23 cellular contexts compared by ENCODE assay signal in the genomic region with DNA sequence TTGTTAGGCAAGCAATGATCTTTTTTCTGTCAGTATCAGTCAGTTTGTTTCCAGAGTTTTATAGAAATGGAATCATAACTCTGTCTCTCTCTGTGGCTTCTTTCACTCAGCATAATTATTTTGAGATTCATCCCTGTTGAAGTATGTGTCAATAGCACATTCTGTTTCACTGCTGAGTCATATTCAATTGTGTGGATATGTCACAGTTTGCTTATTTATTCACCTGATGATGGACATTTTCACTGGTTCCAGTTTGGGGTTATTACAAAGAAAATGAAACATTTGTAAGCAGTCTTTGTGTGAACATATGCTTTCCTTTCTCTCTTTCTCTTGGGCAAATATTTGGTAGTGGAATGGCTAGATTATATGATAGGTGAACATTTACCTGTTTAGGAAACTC.
"Had no signal": no experiment of that assay in that cellular context is flagged by ENCODE, and none has a peak within 500 bp of the region (broad histone marks: within the 10 kb centered on the region; RNA-seq: fewer than 3 reads in every experiment).

No MANE protein-coding gene starts in this region.

- H3K79me2 ChIP-seq: hepatocyte had no signal

- H3K4me2 ChIP-seq: hepatocyte had no signal

- H3K4me3 ChIP-seq: gastrocnemius medialis, hepatocyte, right atrium auricular region, spleen, testis, transverse colon had no signal

- H3K27me3 ChIP-seq: hepatocyte, testis had no signal

- H3K36me3 ChIP-seq: gastrocnemius medialis, right atrium auricular region, spleen, transverse colon had no signal

- H3K9me3 ChIP-seq: gastrocnemius medialis, testis had no signal

- ATAC-seq: gastrocnemius medialis; naive thymus-derived CD8-positive, alpha-beta T cell; stimulated activated naive CD8-positive, alpha-beta T cell treated with anti-CD3 and anti-CD28 coated beads, Interleukin-15, Interleukin-2, amounts not matched to agents 100 U/mL and 50 U/mL, for 24 hours had no signal

- H3K27ac Mint-ChIP-seq: activated CD4-positive, alpha-beta memory T cell treated with anti-CD3 and anti-CD28 coated beads for 36 hours; activated naive CD4-positive, alpha-beta T cell treated with anti-CD3 and anti-CD28 coated beads, Interleukin-2, amount 10 ng/mL, durations not matched to agents 7 days and 5 days; activated T-helper 1 cell treated with anti-CD3 and anti-CD28 coated beads, Interleukin-12 subunit alpha, Interleukin-12 subunit beta, Interleukin-2, Interleukin-4 antibody, amounts not matched to agents 30 ng/mL and 10 ng/mL and 1 ng/mL, durations not matched to agents 14 hours and 24 hours and 36 hours; naive thymus-derived CD8-positive, alpha-beta T cell had no signal

- DNase-seq: activated CD4-positive, alpha-beta memory T cell treated with anti-CD3 and anti-CD28 coated beads for 36 hours; activated CD4-positive, alpha-beta T cell treated with anti-CD3 and anti-CD28 coated beads for 48 hours; activated CD8-positive, alpha-beta memory T cell treated with anti-CD3 and anti-CD28 coated beads, Interleukin-2, amount 50 U/mL, for 4 hours; activated gamma-delta T cell; activated naive CD4-positive, alpha-beta T cell treated with anti-CD3 and anti-CD28 coated beads, Interleukin-2, amount 10 ng/mL, durations not matched to agents 7 days and 5 days; activated T-cell treated with anti-CD3 and anti-CD28 coated beads, Interleukin-2, amount 50 U/mL, for 1 hour; amygdala; dermis blood vessel endothelial cell; effector CD8-positive, alpha-beta T cell; gastrocnemius medialis; kidney; mesenchymal stem cell; naive thymus-derived CD8-positive, alpha-beta T cell; spleen; stimulated activated naive CD8-positive, alpha-beta T cell treated with anti-CD3 and anti-CD28 coated beads, Interleukin-15, Interleukin-2, amounts not matched to agents 100 U/mL and 50 U/mL, for 24 hours; testis; transverse colon had no signal

- H2AFZ ChIP-seq: hepatocyte had no signal

- FAIRE-seq: endometrium, kidney had no signal

- H3K4me3 Mint-ChIP-seq: activated CD4-positive, alpha-beta memory T cell treated with anti-CD3 and anti-CD28 coated beads for 36 hours; activated naive CD4-positive, alpha-beta T cell treated with anti-CD3 and anti-CD28 coated beads, Interleukin-2, amount 10 ng/mL, durations not matched to agents 7 days and 5 days; activated T-helper 1 cell treated with anti-CD3 and anti-CD28 coated beads, Interleukin-12 subunit alpha, Interleukin-12 subunit beta, Interleukin-2, Interleukin-4 antibody, amounts not matched to agents 30 ng/mL and 10 ng/mL and 1 ng/mL, durations not matched to agents 14 hours and 24 hours and 36 hours; central memory CD8-positive, alpha-beta T cell; naive thymus-derived CD8-positive, alpha-beta T cell had no signal

- H3K27ac ChIP-seq: gastrocnemius medialis, hepatocyte, right atrium auricular region, spleen, testis, transverse colon, VCaP had no signal

- H3K4me1 Mint-ChIP-seq: activated naive CD4-positive, alpha-beta T cell treated with anti-CD3 and anti-CD28 coated beads, Interleukin-2, amount 10 ng/mL, durations not matched to agents 7 days and 5 days; central memory CD8-positive, alpha-beta T cell had no signal

- H3K4me1 ChIP-seq: gastrocnemius medialis, right atrium auricular region, spleen, testis, transverse colon had no signal
